In genomic region chr10:119103687-119104652, GRCh38 we compare ENCODE assay signal across 8 cellular contexts. TPM values are rescaled to one million over a fixed set of nuclear protein-coding genes. Genes with fewer than 3 reads are reported as not detected.
DNase-seq lines count a peak whose midpoint lies in the region; ATAC-seq and TF ChIP-seq lines count a peak whose summit lies in the region.

Gene DENND10 (plus strand): TSS chr10:119104113. CDS start chr10:119104143, 30 bp downstream.

- intact Hi-C loops in adrenal gland (cut with DNase I) (no loop called here), heart right ventricle (cut with DNase I) (loop anchor here in 2 of 10 donors (2.0 kb wide), 1 partner anchor 23 kb away; the partner anchor contains the start of gene EIF3A (in 2 of the 2)), posterior cingulate gyrus (cut with DNase I) (loop anchor here (2.0 to 10.0 kb wide), 3 partner anchors 23 to 623 kb away; partner anchors contain the start of genes CACUL1, EIF3A and INPP5F)

- peak within 1 kb of the TSS; percentile 62 for H3K27ac Mint-ChIP-seq in type B pancreatic cell

- H3K4me3 ChIP-seq in HUES48 (ENCODE audit: low read depth, low read length) (peak within 1 kb of the TSS; percentile 85), adrenal gland (peak within 1 kb of the TSS; percentile 18 to 99 (median 54)), heart right ventricle (peak within 1 kb of the TSS; percentile 67 to 90 (median 79))

- H3K27ac ChIP-seq in HUES48 (ENCODE audit: low read depth, low read length) (peak within 1 kb of the TSS; percentile 61), adrenal gland (peak within 1 kb of the TSS in 3 of 5 donors; percentile 41 to 80 (median 57)), heart right ventricle (peak within 1 kb of the TSS in 9 of 10 donors; percentile 59 to 87 (median 81))

- no peaks in the 10 kb centered on the region for H3K9me3 Mint-ChIP-seq in type B pancreatic cell

- H3K4me1 Mint-ChIP-seq in type B pancreatic cell (ENCODE audit: unreplicated experiment), result no peaks in the 10 kb centered on the region

- no peaks in the 10 kb centered on the region for H3K27me3 Mint-ChIP-seq in type B pancreatic cell

- WGBS in adrenal gland, 4 donors, result 3 to 46% (median 11%) methylated on average over 6 to 97 of the region's 98 CpGs
- 2 to 3% methylated on average over 71 to 98 of the region's 98 CpGs for WGBS in heart right ventricle, 2 donors

- H3K9me3 ChIP-seq in HUES48 (ENCODE audit: control insufficient read depth, insufficient read depth, low read length) (no peaks in the 10 kb centered on the region), adrenal gland (replicated peaks in 1 of 3) (no peaks in the 10 kb centered on the region), heart right ventricle (no peaks in the 10 kb centered on the region)

- peak; percentile 69 for ATAC-seq in GM21367 (IDR thresholded peaks at IDR 0.05; ENCODE audit: unreplicated experiment)
- peak; percentile 93 to 97 (median 96) for ATAC-seq in heart right ventricle

- peak in 1 of 6 experiments; percentile 16 for TF ChIP-seq CTCF in adrenal gland (IDR thresholded peaks at IDR 0.05)
- peak in 2 of 9 donors; percentile 20 to 30 for TF ChIP-seq CTCF in heart right ventricle (IDR thresholded peaks at IDR 0.05)
- TF ChIP-seq CTCF in type B pancreatic cell (conservative IDR thresholded peaks at IDR 0.05), result peak; percentile 17

- H3K4me1 ChIP-seq in HUES48 (ENCODE audit: control insufficient read depth, insufficient read depth, low read length) (no peaks in the 10 kb centered on the region), adrenal gland (replicated peaks in 1 of 2) (peaks cover 6 to 11% of the 10 kb centered on the region in 2 donors), heart right ventricle (peaks cover 0 to 28% (median 19%) of the 10 kb centered on the region in 9 donors)

- H3K36me3 Mint-ChIP-seq in type B pancreatic cell, result no peaks in the 10 kb centered on the region

- DNase-seq in DMS153 treated with DMSO at 0.1 percent for 48 hours (lab: John Stamatoyannopoulos, UW; ENCODE audit: unreplicated experiment) (peak; percentile 54), T follicular helper cell (ENCODE audit: low read depth) (peak; percentile 66), adrenal gland (peak; percentile 73 to 88 (median 82)), heart right ventricle (peak; percentile 84 to 86), posterior cingulate gyrus (peak; percentile 72 to 97 (median 84)), type B pancreatic cell (ENCODE audit: extremely low spot score, unreplicated experiment) (peak; percentile 84)

- H3K4me3 Mint-ChIP-seq in type B pancreatic cell, result peak within 1 kb of the TSS; percentile 87

- H3K36me3 ChIP-seq in HUES48 (ENCODE audit: control insufficient read depth, insufficient read depth, low read length) (peaks cover 18% of the 10 kb centered on the region; the same call in 1 of the 2 replicates), adrenal gland (replicated peaks in 1 of 2) (peaks cover 0 to 13% of the 10 kb centered on the region in 2 donors), heart right ventricle (peaks cover 0 to 17% (median 0%) of the 10 kb centered on the region in 9 donors)

- H3K27me3 ChIP-seq in HUES48 (ENCODE audit: control insufficient read depth, insufficient read depth, low read length) (no peaks in the 10 kb centered on the region), adrenal gland (no peaks in the 10 kb centered on the region), heart right ventricle (no peaks in the 10 kb centered on the region)

- peak within 1 kb of the TSS; percentile 64; the same call in 1 of the 2 replicates for H3K9ac ChIP-seq in HUES48 (ENCODE audit: low read depth, low read length)

- TF ChIP-seq POLR2A in adrenal gland (IDR thresholded peaks at IDR 0.05), result peak; percentile 77 to 81

RNA-seq across cellular contexts. Expression of gene DENND10, which starts in this region (rescaled TPM):
- total RNA-seq in adrenal gland (10 to 100 TPM; 23.4 to 65.3 (median 45.9) TPM), heart right ventricle (10 to 100 TPM; 17.1 to 28.4 (median 23.4) TPM), type B pancreatic cell (ENCODE audit: low replicate concordance) (39.4 and 42.7 TPM in 2 replicates)
- polyA plus RNA-seq in adrenal gland (10 to 100 TPM; 10.3 to 34.5 (median 20.7) TPM), heart right ventricle (10 to 100 TPM; 10.7 to 13.6 TPM)

Comparison
In these comparisons a context has a peak if more than half of its experiments do, and no peak if none do; other contexts are left out.
1. Peak in every context shown above with its lines: DNase-seq, ATAC-seq, H3K4me3 ChIP-seq and H3K27ac ChIP-seq.